8 cellular contexts compared by ENCODE assay signal in the genomic region with DNA sequence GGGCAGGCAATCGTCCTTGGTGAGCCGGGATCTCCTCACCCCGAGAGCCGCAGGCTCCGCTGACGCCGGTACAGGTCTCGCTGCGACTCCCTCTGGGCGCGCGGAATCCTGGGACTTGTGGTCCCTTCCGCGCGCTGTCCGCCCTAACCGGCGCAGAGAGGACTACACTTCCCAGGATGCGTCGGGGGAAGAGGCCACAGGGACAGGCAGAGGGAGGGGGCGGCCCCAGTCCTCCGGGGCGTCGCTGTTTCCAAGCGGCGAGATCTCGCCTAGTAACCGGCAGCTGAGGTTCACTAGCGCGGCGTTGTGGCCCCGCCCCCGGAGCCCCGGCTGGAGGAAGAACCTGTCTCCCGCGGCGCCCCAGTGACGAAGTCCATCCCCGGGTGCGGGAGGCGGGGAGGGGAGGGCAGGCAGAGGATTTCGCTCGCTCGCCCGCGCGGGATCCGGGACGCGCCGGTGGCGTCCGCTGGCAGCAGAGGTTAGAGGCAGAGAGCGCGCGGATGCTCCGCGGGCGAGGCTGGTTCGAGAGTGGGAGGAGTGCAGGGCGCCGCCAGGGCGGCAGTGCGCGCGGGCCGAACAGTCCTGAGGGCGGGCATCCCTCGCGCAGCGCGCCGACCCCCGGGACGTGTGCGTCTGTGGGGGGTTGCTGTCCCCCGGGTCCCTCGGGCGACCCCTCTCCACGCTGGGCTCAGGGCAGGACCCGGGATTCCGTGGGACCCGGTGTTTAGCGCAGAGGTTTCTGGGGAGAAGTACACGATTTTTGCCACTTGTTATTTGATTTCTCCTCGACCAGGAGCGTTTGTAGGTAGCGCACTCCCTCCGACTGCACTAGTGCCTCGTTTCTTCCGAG.
DNase-seq lines count a peak whose midpoint lies in the region; ATAC-seq and TF ChIP-seq lines count a peak whose summit lies in the region.

EML6 (plus strand) TSS at position 363 of the 850 bp plus-strand sequence. CDS start 1,400 bp downstream, outside the sequence.

- DNase-seq in AG09309 (ENCODE audit: low read depth) (peak; percentile 88), NCI-H345 treated with DMSO at 0.1 percent for 48 hours (lab: John Stamatoyannopoulos, UW; ENCODE audit: unreplicated experiment) (peak; percentile 95), cerebellar nuclear complex (lab: John Stamatoyannopoulos, UW) (peak; percentile 98 to 99), islet precursor cell (peak; percentile 99)
- peak; percentile 92 to 97 (median 97) for DNase-seq in stimulated activated CD4-positive, alpha-beta T cell treated with anti-CD3 and anti-CD28 coated beads, Interleukin-12 subunit alpha, Interleukin-12 subunit beta, amount 100 ng/mL, for 48 hours (ENCODE audit: low read depth in 2 of 3, low spot score in 1 of 3)

- in situ Hi-C loops in GM18951 (cut with MboI; ENCODE audit: low sequenced_read_pairs, unreplicated experiment), result loop anchor here (25.0 kb wide), 1 partner anchor 611 kb away; the partner anchor contains the start of gene ACYP2

- TF ChIP-seq POLR2A in GM18951 (IDR thresholded peaks at IDR 0.05; ENCODE audit: extremely low read depth, insufficient read depth, insufficient read length), result peak; percentile 52

- peak within 1 kb of the TSS; percentile 60 for H3K4me3 ChIP-seq in AG09309 (ENCODE audit: control insufficient read depth, low read depth, low read length)

- peak; percentile 99 for ATAC-seq in HG03342 (IDR thresholded peaks at IDR 0.05; ENCODE audit: unreplicated experiment)
- peak; percentile 98 for ATAC-seq in activated CD4-positive, CD25-positive, alpha-beta regulatory T cell treated with anti-CD3 and anti-CD28 coated beads, Interleukin-2, amount 50 U/mL, for 24 hours

- TF ChIP-seq CTCF in AG09309 (IDR thresholded peaks at IDR 0.05; ENCODE audit: control insufficient read depth, insufficient read depth, low read depth, low read length, missing control alignments), result peak; percentile 23

Comparison
In these comparisons a context has a peak if more than half of its experiments do, and no peak if none do; other contexts are left out.
1. Peak in every context shown above with its lines: DNase-seq, ATAC-seq and H3K4me3 ChIP-seq.